8 cellular contexts compared by ENCODE assay signal in genomic region chr9:129459550-129460322, GRCh38.
DNase-seq lines count a peak whose midpoint lies in the region; ATAC-seq, FAIRE-seq and TF ChIP-seq lines count a peak whose summit lies in the region.

No MANE protein-coding gene starts in this region.

- peak; percentile 66 for DNase-seq in activated naive CD4-positive, alpha-beta T cell treated with Interleukin-2 at 50 U/mL for 16 hours
- no peak for DNase-seq in activated naive CD4-positive, alpha-beta T cell treated with anti-CD3 and anti-CD28 coated beads, Interleukin-2, amount 10 ng/mL, durations not matched to agents 7 days and 5 days
- DNase-seq in naive B cell = no peak
- peak; percentile 39 for DNase-seq in urothelium cell line (ENCODE audit: low spot score)
- DNase-seq in A172 (ENCODE audit: low spot score) = no peak
- DNase-seq in NCI-H748 (lab: John Stamatoyannopoulos, UW; ENCODE audit: unreplicated experiment) = no peak

- H3K4me3 Mint-ChIP-seq in activated naive CD4-positive, alpha-beta T cell treated with anti-CD3 and anti-CD28 coated beads, Interleukin-2, amount 10 ng/mL, durations not matched to agents 7 days and 5 days = no peak overlapping the region
- peak overlapping the region in 2 of 5 experiments; percentile 52 to 82 for H3K4me3 Mint-ChIP-seq in brain
- peak overlapping the region in 7 of 8 donors; percentile 65 to 93 (median 76) for H3K4me3 Mint-ChIP-seq in naive B cell

- no peak for ATAC-seq in naive B cell (ENCODE audit: low read depth in 2 of 2)
- no peak for ATAC-seq in GM19324 (IDR thresholded peaks at IDR 0.05; ENCODE audit: low FRiP score, unreplicated experiment)

- no peaks in the 10 kb centered on the region for H3K36me3 Mint-ChIP-seq in activated naive CD4-positive, alpha-beta T cell treated with anti-CD3 and anti-CD28 coated beads, Interleukin-2, amount 10 ng/mL, durations not matched to agents 7 days and 5 days
- no peaks in the 10 kb centered on the region for H3K36me3 Mint-ChIP-seq in brain
- no peaks in the 10 kb centered on the region for H3K36me3 Mint-ChIP-seq in naive B cell

- H3K27me3 Mint-ChIP-seq in activated naive CD4-positive, alpha-beta T cell treated with anti-CD3 and anti-CD28 coated beads, Interleukin-2, amount 10 ng/mL, durations not matched to agents 7 days and 5 days = peaks cover 82% of the 10 kb centered on the region
- H3K27me3 Mint-ChIP-seq in brain = no peaks in the 10 kb centered on the region
- H3K27me3 Mint-ChIP-seq in naive B cell = peaks cover 0 to 14% (median 0%) of the 10 kb centered on the region in 3 donors

- H3K4me1 Mint-ChIP-seq in activated naive CD4-positive, alpha-beta T cell treated with anti-CD3 and anti-CD28 coated beads, Interleukin-2, amount 10 ng/mL, durations not matched to agents 7 days and 5 days = peaks cover 38% of the 10 kb centered on the region
- H3K4me1 Mint-ChIP-seq in brain (peaks cover 92% of the 10 kb centered on the region), naive B cell (peaks cover 7 to 27% (median 14%) of the 10 kb centered on the region in 3 donors)

- no peaks in the 10 kb centered on the region for H3K9me3 Mint-ChIP-seq in activated naive CD4-positive, alpha-beta T cell treated with anti-CD3 and anti-CD28 coated beads, Interleukin-2, amount 10 ng/mL, durations not matched to agents 7 days and 5 days
- H3K9me3 Mint-ChIP-seq in brain (peaks cover 0 to 6% (median 0%) of the 10 kb centered on the region in 5 experiments), naive B cell (peaks cover 0 to 7% (median 0%) of the 10 kb centered on the region in 7 donors)

- no peak overlapping the region for H3K27ac Mint-ChIP-seq in activated naive CD4-positive, alpha-beta T cell treated with anti-CD3 and anti-CD28 coated beads, Interleukin-2, amount 10 ng/mL, durations not matched to agents 7 days and 5 days
- H3K27ac Mint-ChIP-seq in brain (peak overlapping the region; percentile 66 to 100 (median 98)), naive B cell (peak overlapping the region in 4 of 6 donors; percentile 56 to 90 (median 79))

- CTCF ChIA-PET in activated naive CD4-positive, alpha-beta T cell treated with anti-CD3 and anti-CD28 coated beads, Interleukin-2, amount 10 ng/mL, durations not matched to agents 7 days and 5 days (lab: Charles Lee) = interaction anchor here (1.0 to 1.7 kb wide), 5 partner anchors 30 to 328 kb away, joined by 3 to 4 read pairs (median 3); no protein-coding TSS in a partner anchor

- FAIRE-seq in urothelium cell line (lab: Jason Lieb, UNC) = no peak

- TF ChIP-seq CTCF in brain (conservative IDR thresholded peaks at IDR 0.05) = no peak

Comparison
In these comparisons a context has a peak if more than half of its experiments do, and no peak if none do; other contexts are left out.
1. DNase-seq: peak in activated naive CD4-positive, alpha-beta T cell treated with Interleukin-2 at 50 U/mL for 16 hours (single experiment) and urothelium cell line (single experiment); none in activated naive CD4-positive, alpha-beta T cell treated with anti-CD3 and anti-CD28 coated beads, Interleukin-2, amount 10 ng/mL, durations not matched to agents 7 days and 5 days (single experiment), naive B cell (single experiment), A172 (single experiment) and NCI-H748 (single experiment).